In genomic region chr2:131120815-131121317, GRCh38 we compare ENCODE assay signal across 1 cellular context.
TF ChIP-seq lines count a peak whose summit lies in the region.

No MANE protein-coding gene starts in this region.

TF ChIP-seq in WTC11, 78 proteins besides CTCF, POLR2A, EP300 and RAD21 (continued from another document):
- no peak for TF ChIP-seq PREB (CRISPR knock-in tag; IDR thresholded peaks at IDR 0.05; ENCODE audit: borderline replicate concordance)
- no peak for TF ChIP-seq ZNF671 (CRISPR knock-in tag; IDR thresholded peaks at IDR 0.05)
- no peak for TF ChIP-seq ATF6 (CRISPR knock-in tag; IDR thresholded peaks at IDR 0.05)
- TF ChIP-seq ZNF425 (CRISPR knock-in tag; conservative IDR thresholded peaks at IDR 0.05) = no peak
- no peak for TF ChIP-seq EMX1 (CRISPR knock-in tag; IDR thresholded peaks at IDR 0.05)
- TF ChIP-seq MAX (CRISPR knock-in tag; IDR thresholded peaks at IDR 0.05) = no peak
- TF ChIP-seq MXD4 (CRISPR knock-in tag; IDR thresholded peaks at IDR 0.05; ENCODE audit: borderline replicate concordance) = no peak
- no peak for TF ChIP-seq ZNF281 (CRISPR knock-in tag; IDR thresholded peaks at IDR 0.05)
- no peak for TF ChIP-seq AFF4 (CRISPR knock-in tag; IDR thresholded peaks at IDR 0.05; ENCODE audit: borderline replicate concordance)
- TF ChIP-seq GRHL2 (CRISPR knock-in tag; IDR thresholded peaks at IDR 0.05; ENCODE audit: insufficient replicate concordance, severe bottlenecking) = no peak
- no peak for TF ChIP-seq NFATC4 (CRISPR knock-in tag; IDR thresholded peaks at IDR 0.05)
